In the genomic region with DNA sequence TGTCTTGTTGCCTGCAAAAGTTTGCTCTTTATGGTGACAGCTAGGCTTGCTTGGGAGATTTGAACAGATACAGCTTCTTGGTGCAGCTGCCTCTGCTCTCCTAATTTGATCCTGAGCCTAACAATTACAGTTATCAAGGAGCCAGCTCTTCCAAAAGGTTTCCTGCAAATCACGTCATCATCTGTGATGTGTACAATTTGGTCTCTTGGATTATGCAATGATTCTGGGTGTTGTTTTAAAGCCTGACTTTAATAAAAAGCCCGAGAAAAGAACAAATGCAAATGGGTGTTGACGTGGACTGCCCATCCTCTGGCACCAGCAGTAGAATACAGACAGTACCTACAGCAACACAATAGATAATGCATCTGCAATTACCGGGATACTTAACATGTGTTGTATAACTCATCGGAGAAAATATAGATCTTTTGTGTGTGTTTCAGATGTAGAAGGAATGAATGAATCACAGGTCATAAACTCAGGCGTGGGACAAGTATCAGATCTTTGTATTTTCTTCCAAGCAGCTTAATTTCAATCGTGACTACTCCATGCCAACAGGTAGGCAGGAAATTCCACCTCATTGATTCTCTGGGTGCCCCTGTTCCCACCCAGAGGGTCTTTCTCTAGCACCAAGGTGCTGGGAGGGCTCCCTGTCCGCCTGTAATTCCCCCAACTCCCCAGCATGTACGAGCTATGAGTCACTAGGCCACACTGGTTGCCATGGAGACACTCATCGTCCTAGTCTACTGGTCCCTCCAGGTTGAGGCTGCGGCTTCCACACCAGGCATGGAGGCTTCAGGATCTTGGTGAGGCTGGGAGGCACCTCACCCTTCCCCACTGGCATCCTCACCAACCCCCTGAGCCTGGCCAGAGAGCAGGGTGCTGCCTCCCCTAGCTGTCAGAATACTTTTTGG, we compare ENCODE assay signal across 7 cellular contexts.
A peak's percentile ranks its signal among the peaks of the same experiment; 100 is the strongest.
DNase-seq lines count a peak whose midpoint lies in the region; ATAC-seq and TF ChIP-seq lines count a peak whose summit lies in the region.

No MANE protein-coding gene starts in this region.

- H3K4me2 ChIP-seq in skeletal muscle satellite cell (ENCODE audit: low read length): peak overlapping the region; percentile 56

- peaks cover 50% of the 10 kb centered on the region for H3K4me1 ChIP-seq in skeletal muscle satellite cell (ENCODE audit: control insufficient read depth, insufficient read depth, low read length)

- H3K4me3 ChIP-seq in foreskin fibroblast (ENCODE audit: low read depth in 1 of 2, low read length in 2 of 2) (no peak overlapping the region), skeletal muscle satellite cell (ENCODE audit: low read length) (no peak overlapping the region)

- H3K27me3 ChIP-seq in skeletal muscle satellite cell (ENCODE audit: control insufficient read depth, insufficient read depth, low read length): no peaks in the 10 kb centered on the region

- H3K4me1 Mint-ChIP-seq in activated naive CD8-positive, alpha-beta T cell treated with anti-CD3 and anti-CD28 coated beads for 36 hours: peaks cover 3% of the 10 kb centered on the region

- H3K4me3 Mint-ChIP-seq in activated naive CD8-positive, alpha-beta T cell treated with anti-CD3 and anti-CD28 coated beads for 36 hours: no peak overlapping the region

- H3K9me3 ChIP-seq in skeletal muscle satellite cell (replicated peaks; ENCODE audit: low read length): no peaks in the 10 kb centered on the region

- peak; percentile 18 for DNase-seq in NAMALWA (ENCODE audit: low spot score)
- peak; percentile 42 to 86 for DNase-seq in foreskin fibroblast
- no peak for DNase-seq in activated naive CD8-positive, alpha-beta T cell treated with anti-CD3 and anti-CD28 coated beads for 36 hours
- DNase-seq in cortex of kidney (lab: John Stamatoyannopoulos, UW): no peak

- H3K27me3 Mint-ChIP-seq in activated naive CD8-positive, alpha-beta T cell treated with anti-CD3 and anti-CD28 coated beads for 36 hours: peaks cover 9% of the 10 kb centered on the region

- H3K9ac ChIP-seq in skeletal muscle satellite cell (ENCODE audit: low read depth, low read length): peak overlapping the region; percentile 51

- no peak for TF ChIP-seq CTCF in foreskin fibroblast (IDR thresholded peaks at IDR 0.05; ENCODE audit: low read depth, low read length)

- H3K9me3 Mint-ChIP-seq in activated naive CD8-positive, alpha-beta T cell treated with anti-CD3 and anti-CD28 coated beads for 36 hours: no peaks in the 10 kb centered on the region

- no peaks in the 10 kb centered on the region for H3K36me3 Mint-ChIP-seq in activated naive CD8-positive, alpha-beta T cell treated with anti-CD3 and anti-CD28 coated beads for 36 hours

- no peak overlapping the region for H3K27ac Mint-ChIP-seq in activated naive CD8-positive, alpha-beta T cell treated with anti-CD3 and anti-CD28 coated beads for 36 hours

- no peaks in the 10 kb centered on the region for H3K36me3 ChIP-seq in skeletal muscle satellite cell (ENCODE audit: insufficient read depth, low read length)

- peak; percentile 53 for ATAC-seq in GM19455 (IDR thresholded peaks at IDR 0.05; ENCODE audit: unreplicated experiment)
- ATAC-seq in HG03135 (IDR thresholded peaks at IDR 0.05; ENCODE audit: unreplicated experiment): no peak

Comparison
In these comparisons a context has a peak if more than half of its experiments do, and no peak if none do; other contexts are left out.
1. DNase-seq: peak in NAMALWA (single experiment) and foreskin fibroblast (2 of 2); none in activated naive CD8-positive, alpha-beta T cell treated with anti-CD3 and anti-CD28 coated beads for 36 hours (single experiment) and cortex of kidney (single experiment).